In genomic region chr5:141783599-141784296, GRCh38 we compare ENCODE assay signal across 13 cellular contexts.
DNase-seq lines count a peak whose midpoint lies in the region; ATAC-seq, FAIRE-seq and TF ChIP-seq lines count a peak whose summit lies in the region.
"Had no signal": no experiment of that assay in that cellular context is flagged by ENCODE, and none has a peak within 500 bp of the region (broad histone marks: within the 10 kb centered on the region; RNA-seq: fewer than 3 reads in every experiment).

No MANE protein-coding gene starts in this region.

- H3K9ac ChIP-seq in SK-N-SH = no peak overlapping the region

- H3K36me3 ChIP-seq in SK-N-SH (replicated peaks in 1 of 2; ENCODE audit: control insufficient read depth in 1 of 2, insufficient read depth in 2 of 2, low read length in 1 of 2) = no peaks in the 10 kb centered on the region
- H3K36me3 ChIP-seq: cardiac muscle cell had no signal

- no peak for FAIRE-seq in RCC 7860 (lab: Jason Lieb, UNC)

- H3K36me3 Mint-ChIP-seq in type B pancreatic cell = no peaks in the 10 kb centered on the region

- DNase-seq in SK-N-SH (no peak), RCC 7860 (ENCODE audit: low spot score) (peak; percentile 25), head of caudate nucleus (peak; percentile 43 to 93 (median 77)), type B pancreatic cell (ENCODE audit: extremely low spot score, unreplicated experiment) (no peak), NCI-H1092 treated with DMSO at 0.1 percent for 48 hours (lab: John Stamatoyannopoulos, UW) (no peak), KG1 (lab: John Stamatoyannopoulos, UW) (no peak)
- no peak for DNase-seq in activated CD4-positive, alpha-beta T cell treated with anti-CD3 and anti-CD28 coated beads for 48 hours
- DNase-seq: activated B cell treated with CpG ODN at 0.5 μM for 24 hours; Right ventricle myocardium superior; stimulated activated CD4-positive, alpha-beta T cell treated with anti-CD3 and anti-CD28 coated beads, Interleukin-4, amount 100 ng/mL, for 4 hours had no signal

- peaks cover 14% of the 10 kb centered on the region for H3K27me3 Mint-ChIP-seq in type B pancreatic cell

- no peak overlapping the region for H3K4me2 ChIP-seq in SK-N-SH

- no peaks in the 10 kb centered on the region; the same call in 1 of the 2 replicates for H3K27me3 ChIP-seq in SK-N-SH (ENCODE audit: insufficient read depth)

- TF ChIP-seq CTCF in SK-N-SH (IDR thresholded peaks at IDR 0.05) = no peak
- no peak for TF ChIP-seq CTCF in type B pancreatic cell (conservative IDR thresholded peaks at IDR 0.05)

- no peaks in the 10 kb centered on the region for H3K9me2 ChIP-seq in SK-N-SH

- CTCF ChIA-PET in SK-N-SH (lab: Yijun Ruan, JAX) = interaction anchor here (0.7 to 2.2 kb wide), 5 partner anchors 26 to 119 kb away, joined by 3 to 6 read pairs (median 5); partner anchors contain the start of gene PCDH1

- H3K9me3 Mint-ChIP-seq in type B pancreatic cell = no peaks in the 10 kb centered on the region
- H3K9me3 Mint-ChIP-seq: activated B cell treated with CpG ODN at 0.5 μM for 24 hours; activated T-helper 17 cell treated with anti-CD3 and anti-CD28 coated beads, Interleukin-2, amount 50 U/mL, for 72 hours had no signal

- no peak overlapping the region for H2AFZ ChIP-seq in SK-N-SH (ENCODE audit: low read depth)

- TF ChIP-seq RAD21 in SK-N-SH (IDR thresholded peaks at IDR 0.05; ENCODE audit: low read length) = no peak

- peak; percentile 25; the same call in 2 of the 3 replicates for ATAC-seq in SK-N-SH treated with all-trans-retinoic acid at 6 μM for 48 hours
- ATAC-seq: activated T-helper 17 cell treated with anti-CD3 and anti-CD28 coated beads, Interleukin-2, amount 50 U/mL, for 72 hours had no signal

- no peak overlapping the region for H3K4me3 ChIP-seq in SK-N-SH (ENCODE audit: low read depth in 2 of 2, low read length in 1 of 2)
- H3K4me3 ChIP-seq: cardiac muscle cell had no signal

- peaks cover 34% of the 10 kb centered on the region for H3K4me1 Mint-ChIP-seq in type B pancreatic cell (ENCODE audit: unreplicated experiment)
- H3K4me1 Mint-ChIP-seq: activated B cell treated with CpG ODN at 0.5 μM for 24 hours; activated T-helper 17 cell treated with anti-CD3 and anti-CD28 coated beads, Interleukin-2, amount 50 U/mL, for 72 hours had no signal

- no peak overlapping the region for H3K27ac ChIP-seq in SK-N-SH (ENCODE audit: low read depth in 2 of 2, low read length in 1 of 2)
- H3K27ac ChIP-seq: cardiac muscle cell had no signal

- no peaks in the 10 kb centered on the region for H3K9me3 ChIP-seq in SK-N-SH

- POLR2A ChIA-PET in SK-N-SH (lab: Yijun Ruan, JAX) = no interaction called here

- peak overlapping the region; percentile 30 for H3K27ac Mint-ChIP-seq in type B pancreatic cell
- H3K27ac Mint-ChIP-seq: activated B cell treated with CpG ODN at 0.5 μM for 24 hours; activated T-helper 17 cell treated with anti-CD3 and anti-CD28 coated beads, Interleukin-2, amount 50 U/mL, for 72 hours had no signal

- peaks cover 0 to 14% of the 10 kb centered on the region in 2 experiments; a peak in 2 of 4 replicates for H3K4me1 ChIP-seq in SK-N-SH (ENCODE audit: control insufficient read depth in 1 of 2, insufficient read depth in 2 of 2, low read depth in 1 of 2, low read length in 1 of 2)

- intact Hi-C loops in head of caudate nucleus (cut with DNase I) = no loop called here

- no peak overlapping the region for H3K4me3 Mint-ChIP-seq in type B pancreatic cell
- H3K4me3 Mint-ChIP-seq: activated B cell treated with CpG ODN at 0.5 μM for 24 hours; activated T-helper 17 cell treated with anti-CD3 and anti-CD28 coated beads, Interleukin-2, amount 50 U/mL, for 72 hours had no signal

- no peaks in the 10 kb centered on the region for H4K20me1 ChIP-seq in SK-N-SH (ENCODE audit: insufficient read depth)

- no peaks in the 10 kb centered on the region for H3K79me2 ChIP-seq in SK-N-SH (ENCODE audit: insufficient read depth)

- H3F3A ChIP-seq in SK-N-SH (replicated peaks; ENCODE audit: insufficient read depth) = no peaks in the 10 kb centered on the region

- 73% methylated on average over 7 of the region's 10 CpGs for WGBS in SK-N-SH (ENCODE audit: low lambda C conversion rate)

- TF ChIP-seq EP300 in SK-N-SH (IDR thresholded peaks at IDR 0.05; ENCODE audit: borderline replicate concordance in 1 of 2, low read depth in 1 of 2, low read length in 1 of 2) = no peak

TF ChIP-seq in SK-N-SH treated with all-trans-retinoic acid at 6 μM for 48 hours, 23 proteins besides CTCF, POLR2A, EP300 and RAD21:
- no peak for TF ChIP-seq ESRRG (CRISPR knock-in tag; IDR thresholded peaks at IDR 0.05)
- TF ChIP-seq SNAI2 (CRISPR knock-in tag; IDR thresholded peaks at IDR 0.05) = no peak
- no peak for TF ChIP-seq CSDC2 (CRISPR knock-in tag; IDR thresholded peaks at IDR 0.05)
- no peak for TF ChIP-seq CSRNP3 (CRISPR knock-in tag; IDR thresholded peaks at IDR 0.05)

TF ChIP-seq in SK-N-SH, 30 proteins besides CTCF, POLR2A, EP300 and RAD21:
- TF ChIP-seq NRF1 (IDR thresholded peaks at IDR 0.05; ENCODE audit: low read depth, low read length) = no peak
- TF ChIP-seq FOSL2 (IDR thresholded peaks at IDR 0.05; ENCODE audit: borderline replicate concordance, low read depth) = no peak
- no peak for TF ChIP-seq TAF1 (IDR thresholded peaks at IDR 0.05; ENCODE audit: borderline replicate concordance, low read depth, low read length)
- no peak for TF ChIP-seq FOXJ3 (CRISPR knock-in tag; IDR thresholded peaks at IDR 0.05)
- no peak for TF ChIP-seq RFX5 (IDR thresholded peaks at IDR 0.05; ENCODE audit: low read length)
- no peak for TF ChIP-seq SMC3 (IDR thresholded peaks at IDR 0.05; ENCODE audit: low read depth, low read length)
- TF ChIP-seq EZH2phosphoT487 (IDR thresholded peaks at IDR 0.05; ENCODE audit: borderline replicate concordance, low read depth) = no peak
- TF ChIP-seq GABPA (IDR thresholded peaks at IDR 0.05; ENCODE audit: low read depth) = no peak
- TF ChIP-seq POLR2AphosphoS5 (IDR thresholded peaks at IDR 0.05; ENCODE audit: low read depth, low read length) = no peak
- no peak for TF ChIP-seq TCF12 (IDR thresholded peaks at IDR 0.05)
- no peak for TF ChIP-seq CHD2 (IDR thresholded peaks at IDR 0.05; ENCODE audit: low read length, partially characterized antibody)
- no peak for TF ChIP-seq FOXM1 (IDR thresholded peaks at IDR 0.05; ENCODE audit: low read depth)
- no peak for TF ChIP-seq GATA2 (CRISPR knock-in tag; IDR thresholded peaks at IDR 0.05)

Comparison
In these comparisons a context has a peak if more than half of its experiments do, and no peak if none do; other contexts are left out.
1. DNase-seq: peak in RCC 7860 (single experiment) and head of caudate nucleus (42 of 42); none in SK-N-SH (single experiment), type B pancreatic cell (single experiment), activated CD4-positive, alpha-beta T cell treated with anti-CD3 and anti-CD28 coated beads for 48 hours (single experiment), NCI-H1092 treated with DMSO at 0.1 percent for 48 hours (single experiment) and KG1 (single experiment).